ENCODE assay signal across 23 cellular contexts in the genomic region with DNA sequence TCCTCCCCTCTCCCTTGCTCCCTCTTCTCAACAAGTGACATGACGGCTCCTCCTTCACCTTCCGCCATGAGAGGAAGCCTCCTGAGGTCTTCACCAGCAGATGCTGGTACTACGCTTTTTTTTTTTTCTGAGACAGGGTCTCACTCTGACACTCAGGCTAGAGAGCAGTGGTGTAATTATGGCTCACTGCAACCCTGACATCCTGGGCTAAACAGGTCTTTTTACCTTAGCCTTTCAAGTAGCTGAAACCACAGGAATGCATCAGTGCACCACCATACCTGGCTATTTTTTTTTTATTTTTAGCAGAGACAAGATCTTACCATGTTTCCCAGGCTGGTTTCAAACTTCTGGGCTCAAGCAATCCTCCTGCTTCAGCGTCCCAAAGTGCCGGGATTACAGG. TPM values are rescaled to one million over a fixed set of nuclear protein-coding genes. Genes with fewer than 3 reads are reported as not detected.
A peak's percentile ranks its signal among the peaks of the same experiment; 100 is the strongest.
DNase-seq lines count a peak whose midpoint lies in the region; ATAC-seq and TF ChIP-seq lines count a peak whose summit lies in the region.
"Had no signal": no experiment of that assay in that cellular context is flagged by ENCODE, and none has a peak within 500 bp of the region (broad histone marks: within the 10 kb centered on the region; RNA-seq: fewer than 3 reads in every experiment).

No MANE protein-coding gene starts in this region.

- BruUV-seq in PC-3 (replicated peaks; lab: Mats Ljungman, UMichigan), result no TSS peak

- no peak overlapping the region for H3K9ac ChIP-seq in PC-3 (ENCODE audit: low read length)
- H3K9ac ChIP-seq: SK-N-SH had no signal

- CTCF ChIA-PET in PC-3 (lab: Charles Lee), result no interaction called here

- no peaks in the 10 kb centered on the region for H3K36me3 ChIP-seq in PC-3 (ENCODE audit: low read depth, low read length)
- H3K36me3 ChIP-seq: HAP-1 had no signal

- H3K4me3 ChIP-seq in PC-3 (ENCODE audit: low read length), result no peak overlapping the region
- H3K4me3 ChIP-seq: GM12878, HAP-1, K562 had no signal

- H3K79me2 ChIP-seq in PC-3 (ENCODE audit: low read length), result no peaks in the 10 kb centered on the region

- peak overlapping the region; percentile 33; the same call in 1 of the 2 replicates for H3K27ac ChIP-seq in PC-3 (ENCODE audit: low read length)

- intact Hi-C loops in PC-3 (cut with micrococcal nuclease), result no loop called here

- POLR2A ChIA-PET in PC-3 (lab: Charles Lee; ENCODE audit: unreplicated experiment), result no interaction called here

- peaks cover 4% of the 10 kb centered on the region for H3K27me3 Mint-ChIP-seq in type B pancreatic cell

- no peaks in the 10 kb centered on the region for H3K9me2 ChIP-seq in PC-3 (replicated peaks; ENCODE audit: low read length)
- H3K9me2 ChIP-seq: SK-N-SH had no signal

- ATAC-seq in PC-3, result no peak
- ATAC-seq: CD8-positive, alpha-beta T cell; GM12878; HepG2; K562; Panc1 had no signal

- H2AFZ ChIP-seq in PC-3 (ENCODE audit: low read length), result no peak overlapping the region

- peak overlapping the region; percentile 91 for H3K27ac Mint-ChIP-seq in type B pancreatic cell
- H3K27ac Mint-ChIP-seq: CD8-positive, alpha-beta T cell; HFFc6 had no signal

- no peaks in the 10 kb centered on the region for H3F3A ChIP-seq in PC-3 (ENCODE audit: low read length, unreplicated experiment)

- DNase-seq in PC-3 (peak; percentile 51), SW480 (ENCODE audit: low spot score) (peak; percentile 67), islet precursor cell (peak; percentile 82), type B pancreatic cell (ENCODE audit: extremely low spot score, unreplicated experiment) (no peak), hippocampal formation (lab: John Stamatoyannopoulos, UW) (no peak), DMS 273 (lab: John Stamatoyannopoulos, UW; ENCODE audit: unreplicated experiment) (no peak)
- DNase-seq in activated CD8-positive, alpha-beta memory T cell treated with anti-CD3 and anti-CD28 coated beads, Interleukin-2, amount 50 U/mL, for 4 hours, result no peak
- DNase-seq: Caco-2; CD8-positive, alpha-beta T cell; GOT3; HFFc6; Kasumi-1; NCI-H1105 treated with DMSO at 0.1 percent for 48 hours; NCI-H2029 treated with DMSO at 0.1 percent for 48 hours; NCI-H2227 treated with DMSO at 0.1 percent for 48 hours; NCI-H526 treated with DMSO at 0.1 percent for 48 hours; SK-N-SH; SW 1271 had no signal

- peak overlapping the region; percentile 42; the same call in 1 of the 2 replicates for H3K4me2 ChIP-seq in PC-3 (ENCODE audit: low read length)
- H3K4me2 ChIP-seq: SK-N-SH had no signal

- H3K36me3 Mint-ChIP-seq in type B pancreatic cell, result peaks cover 3% of the 10 kb centered on the region
- H3K36me3 Mint-ChIP-seq: CD8-positive, alpha-beta T cell had no signal

- H3K9me3 Mint-ChIP-seq in type B pancreatic cell, result no peaks in the 10 kb centered on the region
- H3K9me3 Mint-ChIP-seq: CD8-positive, alpha-beta T cell; HFFc6 had no signal

- H3K27me3 ChIP-seq in PC-3 (ENCODE audit: low read length), result no peaks in the 10 kb centered on the region

- peaks cover 49% of the 10 kb centered on the region for H3K4me1 ChIP-seq in PC-3 (ENCODE audit: insufficient read depth, low read length)
- H3K4me1 ChIP-seq: Caco-2, HAP-1 had no signal

- H3K9me3 ChIP-seq in PC-3 (ENCODE audit: low read length), result no peaks in the 10 kb centered on the region
- H3K9me3 ChIP-seq: Caco-2, HAP-1, SK-N-SH had no signal

- peaks cover 11% of the 10 kb centered on the region for H3K4me1 Mint-ChIP-seq in type B pancreatic cell (ENCODE audit: unreplicated experiment)

- H4K20me1 ChIP-seq in PC-3 (ENCODE audit: low read length), result no peaks in the 10 kb centered on the region

- TF ChIP-seq CTCF in PC-3 (conservative IDR thresholded peaks at IDR 0.05; ENCODE audit: low read depth, low read length) (no peak), type B pancreatic cell (conservative IDR thresholded peaks at IDR 0.05) (no peak)

- peak overlapping the region; percentile 67 for H3K4me3 Mint-ChIP-seq in type B pancreatic cell
- H3K4me3 Mint-ChIP-seq: CD8-positive, alpha-beta T cell; HFFc6 had no signal

RNA-seq across cellular contexts. Expression of a gene that starts 43.6 kb away (rescaled TPM):
- total RNA-seq in PC-3 (2014; rRNA removed), result 163 and 174 TPM in 2 replicates
- total RNA-seq in type B pancreatic cell (ENCODE audit: low replicate concordance), result 177 and 239 TPM in 2 replicates

RNA-seq across cellular contexts. Expression of a gene that starts 43.7 kb away (rescaled TPM):
- total RNA-seq in PC-3 (2014; rRNA removed) (57.4 and 61.3 TPM in 2 replicates), type B pancreatic cell (ENCODE audit: low replicate concordance) (45.9 and 51.9 TPM in 2 replicates)

Comparison
In these comparisons a context has a peak if more than half of its experiments do, and no peak if none do; other contexts are left out.
1. DNase-seq: peak in PC-3 (single experiment), SW480 (single experiment) and islet precursor cell (single experiment); none in type B pancreatic cell (single experiment), hippocampal formation (0 of 2), DMS 273 (single experiment) and activated CD8-positive, alpha-beta memory T cell treated with anti-CD3 and anti-CD28 coated beads, Interleukin-2, amount 50 U/mL, for 4 hours (single experiment).